Comparison of ENCODE assay signal across 1 cellular context in the genomic region with DNA sequence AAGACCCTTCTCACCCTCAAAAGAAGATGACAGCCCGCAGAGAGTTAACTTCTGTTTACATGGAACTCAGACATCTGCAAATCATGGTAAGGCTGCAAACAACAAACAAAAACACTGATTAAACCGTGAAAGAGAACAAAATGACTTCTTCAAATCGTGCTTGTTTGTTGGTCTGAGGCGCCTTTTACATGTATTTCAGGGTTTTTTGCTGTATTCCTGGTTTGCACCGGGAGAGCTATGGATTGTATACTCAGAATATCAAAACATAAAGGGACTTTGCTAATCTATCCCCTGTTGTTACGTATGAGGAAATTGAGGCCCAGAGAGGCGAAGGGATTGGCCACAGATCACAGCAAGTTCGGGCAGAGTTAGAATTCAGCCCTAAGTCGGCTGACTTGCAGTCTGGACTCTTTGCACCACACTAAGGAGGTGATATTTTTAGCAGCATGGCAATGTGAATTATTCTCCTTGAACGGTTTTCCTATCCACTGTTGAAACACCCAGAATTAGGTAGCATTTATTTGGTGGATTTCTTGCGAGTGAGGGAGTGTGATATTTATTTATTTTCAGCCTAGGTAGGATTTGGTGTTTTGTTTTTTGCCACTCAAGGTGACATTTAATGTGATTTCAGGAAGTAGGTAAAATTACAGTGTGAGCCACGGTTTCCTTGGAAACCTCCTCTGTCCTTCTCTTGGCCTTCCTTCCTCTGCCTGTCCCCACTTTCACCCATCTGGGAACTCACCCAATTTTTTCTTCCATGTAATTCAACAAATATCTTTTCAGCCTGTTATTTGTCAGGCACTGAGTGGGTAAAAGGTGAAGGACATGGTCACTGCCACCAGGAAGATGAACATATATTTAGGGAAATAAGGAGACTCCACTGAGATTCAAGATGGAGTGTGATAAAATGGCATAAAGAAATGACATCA.
TF ChIP-seq lines count a peak whose summit lies in the region.

No MANE protein-coding gene starts in this region.

TF ChIP-seq in HepG2, 621 proteins besides CTCF, POLR2A, EP300 and RAD21 (continued from another document and continues in another):
- TF ChIP-seq, protein P1, sequence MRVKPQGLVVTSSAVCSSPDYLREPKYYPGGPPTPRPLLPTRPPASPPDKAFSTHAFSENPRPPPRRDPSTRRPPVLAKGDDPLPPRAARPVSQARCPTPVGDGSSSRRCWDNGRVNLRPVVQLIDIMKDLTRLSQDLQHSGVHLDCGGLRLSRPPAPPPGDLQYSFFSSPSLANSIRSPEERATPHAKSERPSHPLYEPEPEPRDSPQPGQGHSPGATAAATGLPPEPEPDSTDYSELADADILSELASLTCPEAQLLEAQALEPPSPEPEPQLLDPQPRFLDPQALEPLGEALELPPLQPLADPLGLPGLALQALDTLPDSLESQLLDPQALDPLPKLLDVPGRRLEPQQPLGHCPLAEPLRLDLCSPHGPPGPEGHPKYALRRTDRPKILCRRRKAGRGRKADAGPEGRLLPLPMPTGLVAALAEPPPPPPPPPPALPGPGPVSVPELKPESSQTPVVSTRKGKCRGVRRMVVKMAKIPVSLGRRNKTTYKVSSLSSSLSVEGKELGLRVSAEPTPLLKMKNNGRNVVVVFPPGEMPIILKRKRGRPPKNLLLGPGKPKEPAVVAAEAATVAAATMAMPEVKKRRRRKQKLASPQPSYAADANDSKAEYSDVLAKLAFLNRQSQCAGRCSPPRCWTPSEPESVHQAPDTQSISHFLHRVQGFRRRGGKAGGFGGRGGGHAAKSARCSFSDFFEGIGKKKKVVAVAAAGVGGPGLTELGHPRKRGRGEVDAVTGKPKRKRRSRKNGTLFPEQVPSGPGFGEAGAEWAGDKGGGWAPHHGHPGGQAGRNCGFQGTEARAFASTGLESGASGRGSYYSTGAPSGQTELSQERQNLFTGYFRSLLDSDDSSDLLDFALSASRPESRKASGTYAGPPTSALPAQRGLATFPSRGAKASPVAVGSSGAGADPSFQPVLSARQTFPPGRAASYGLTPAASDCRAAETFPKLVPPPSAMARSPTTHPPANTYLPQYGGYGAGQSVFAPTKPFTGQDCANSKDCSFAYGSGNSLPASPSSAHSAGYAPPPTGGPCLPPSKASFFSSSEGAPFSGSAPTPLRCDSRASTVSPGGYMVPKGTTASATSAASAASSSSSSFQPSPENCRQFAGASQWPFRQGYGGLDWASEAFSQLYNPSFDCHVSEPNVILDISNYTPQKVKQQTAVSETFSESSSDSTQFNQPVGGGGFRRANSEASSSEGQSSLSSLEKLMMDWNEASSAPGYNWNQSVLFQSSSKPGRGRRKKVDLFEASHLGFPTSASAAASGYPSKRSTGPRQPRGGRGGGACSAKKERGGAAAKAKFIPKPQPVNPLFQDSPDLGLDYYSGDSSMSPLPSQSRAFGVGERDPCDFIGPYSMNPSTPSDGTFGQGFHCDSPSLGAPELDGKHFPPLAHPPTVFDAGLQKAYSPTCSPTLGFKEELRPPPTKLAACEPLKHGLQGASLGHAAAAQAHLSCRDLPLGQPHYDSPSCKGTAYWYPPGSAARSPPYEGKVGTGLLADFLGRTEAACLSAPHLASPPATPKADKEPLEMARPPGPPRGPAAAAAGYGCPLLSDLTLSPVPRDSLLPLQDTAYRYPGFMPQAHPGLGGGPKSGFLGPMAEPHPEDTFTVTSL (CRISPR knock-in tag; IDR thresholded peaks at IDR 0.05; ENCODE audit: borderline replicate concordance): no peak
- TF ChIP-seq, protein P2, sequence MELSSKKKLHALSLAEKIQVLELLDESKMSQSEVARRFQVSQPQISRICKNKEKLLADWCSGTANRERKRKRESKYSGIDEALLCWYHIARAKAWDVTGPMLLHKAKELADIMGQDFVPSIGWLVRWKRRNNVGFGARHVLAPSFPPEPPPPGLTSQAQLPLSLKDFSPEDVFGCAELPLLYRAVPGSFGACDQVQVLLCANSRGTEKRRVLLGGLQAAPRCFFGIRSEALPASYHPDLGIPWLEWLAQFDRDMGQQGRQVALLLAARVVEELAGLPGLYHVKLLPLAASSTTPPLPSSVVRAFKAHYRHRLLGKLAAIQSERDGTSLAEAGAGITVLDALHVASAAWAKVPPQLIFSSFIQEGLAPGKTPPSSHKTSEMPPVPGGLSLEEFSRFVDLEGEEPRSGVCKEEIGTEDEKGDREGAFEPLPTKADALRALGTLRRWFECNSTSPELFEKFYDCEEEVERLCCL (CRISPR knock-in tag; IDR thresholded peaks at IDR 0.05; ENCODE audit: borderline replicate concordance): no peak
- TF ChIP-seq KLF12 (CRISPR knock-in tag; IDR thresholded peaks at IDR 0.05; ENCODE audit: borderline replicate concordance): 0 out of 2 replicates have a peak, but pooled peaks have one; percentile 19
- TF ChIP-seq ZFP62 (CRISPR knock-in tag; IDR thresholded peaks at IDR 0.05): no peak
- TF ChIP-seq, protein P3, sequence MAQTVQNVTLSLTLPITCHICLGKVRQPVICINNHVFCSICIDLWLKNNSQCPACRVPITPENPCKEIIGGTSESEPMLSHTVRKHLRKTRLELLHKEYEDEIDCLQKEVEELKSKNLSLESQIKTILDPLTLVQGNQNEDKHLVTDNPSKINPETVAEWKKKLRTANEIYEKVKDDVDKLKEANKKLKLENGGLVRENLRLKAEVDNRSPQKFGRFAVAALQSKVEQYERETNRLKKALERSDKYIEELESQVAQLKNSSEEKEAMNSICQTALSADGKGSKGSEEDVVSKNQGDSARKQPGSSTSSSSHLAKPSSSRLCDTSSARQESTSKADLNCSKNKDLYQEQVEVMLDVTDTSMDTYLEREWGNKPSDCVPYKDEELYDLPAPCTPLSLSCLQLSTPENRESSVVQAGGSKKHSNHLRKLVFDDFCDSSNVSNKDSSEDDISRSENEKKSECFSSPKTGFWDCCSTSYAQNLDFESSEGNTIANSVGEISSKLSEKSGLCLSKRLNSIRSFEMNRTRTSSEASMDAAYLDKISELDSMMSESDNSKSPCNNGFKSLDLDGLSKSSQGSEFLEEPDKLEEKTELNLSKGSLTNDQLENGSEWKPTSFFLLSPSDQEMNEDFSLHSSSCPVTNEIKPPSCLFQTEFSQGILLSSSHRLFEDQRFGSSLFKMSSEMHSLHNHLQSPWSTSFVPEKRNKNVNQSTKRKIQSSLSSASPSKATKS (CRISPR knock-in tag; IDR thresholded peaks at IDR 0.05): peak; percentile 60; the same call in 1 of the 2 replicates
- TF ChIP-seq, protein P4, sequence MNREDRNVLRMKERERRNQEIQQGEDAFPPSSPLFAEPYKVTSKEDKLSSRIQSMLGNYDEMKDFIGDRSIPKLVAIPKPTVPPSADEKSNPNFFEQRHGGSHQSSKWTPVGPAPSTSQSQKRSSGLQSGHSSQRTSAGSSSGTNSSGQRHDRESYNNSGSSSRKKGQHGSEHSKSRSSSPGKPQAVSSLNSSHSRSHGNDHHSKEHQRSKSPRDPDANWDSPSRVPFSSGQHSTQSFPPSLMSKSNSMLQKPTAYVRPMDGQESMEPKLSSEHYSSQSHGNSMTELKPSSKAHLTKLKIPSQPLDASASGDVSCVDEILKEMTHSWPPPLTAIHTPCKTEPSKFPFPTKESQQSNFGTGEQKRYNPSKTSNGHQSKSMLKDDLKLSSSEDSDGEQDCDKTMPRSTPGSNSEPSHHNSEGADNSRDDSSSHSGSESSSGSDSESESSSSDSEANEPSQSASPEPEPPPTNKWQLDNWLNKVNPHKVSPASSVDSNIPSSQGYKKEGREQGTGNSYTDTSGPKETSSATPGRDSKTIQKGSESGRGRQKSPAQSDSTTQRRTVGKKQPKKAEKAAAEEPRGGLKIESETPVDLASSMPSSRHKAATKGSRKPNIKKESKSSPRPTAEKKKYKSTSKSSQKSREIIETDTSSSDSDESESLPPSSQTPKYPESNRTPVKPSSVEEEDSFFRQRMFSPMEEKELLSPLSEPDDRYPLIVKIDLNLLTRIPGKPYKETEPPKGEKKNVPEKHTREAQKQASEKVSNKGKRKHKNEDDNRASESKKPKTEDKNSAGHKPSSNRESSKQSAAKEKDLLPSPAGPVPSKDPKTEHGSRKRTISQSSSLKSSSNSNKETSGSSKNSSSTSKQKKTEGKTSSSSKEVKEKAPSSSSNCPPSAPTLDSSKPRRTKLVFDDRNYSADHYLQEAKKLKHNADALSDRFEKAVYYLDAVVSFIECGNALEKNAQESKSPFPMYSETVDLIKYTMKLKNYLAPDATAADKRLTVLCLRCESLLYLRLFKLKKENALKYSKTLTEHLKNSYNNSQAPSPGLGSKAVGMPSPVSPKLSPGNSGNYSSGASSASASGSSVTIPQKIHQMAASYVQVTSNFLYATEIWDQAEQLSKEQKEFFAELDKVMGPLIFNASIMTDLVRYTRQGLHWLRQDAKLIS (CRISPR knock-in tag; IDR thresholded peaks at IDR 0.05): no peak
- TF ChIP-seq ZSCAN9 (CRISPR knock-in tag; IDR thresholded peaks at IDR 0.05; ENCODE audit: borderline replicate concordance): peak; percentile 22; the same call in 1 of the 2 replicates
- TF ChIP-seq ZNF432 (CRISPR knock-in tag; IDR thresholded peaks at IDR 0.05; ENCODE audit: borderline replicate concordance): no peak
- no peak for TF ChIP-seq BRD4 (CRISPR knock-in tag; IDR thresholded peaks at IDR 0.05)
- TF ChIP-seq FIP1L1 (IDR thresholded peaks at IDR 0.05; ENCODE audit: borderline replicate concordance, insufficient read depth, low read depth, low read length): no peak
- no peak for TF ChIP-seq ZNF788 (CRISPR knock-in tag; IDR thresholded peaks at IDR 0.05; ENCODE audit: borderline replicate concordance)
- TF ChIP-seq NCOA1 (CRISPR knock-in tag; IDR thresholded peaks at IDR 0.05): 0 out of 2 replicates have a peak, but pooled peaks have one; percentile 13
- TF ChIP-seq CHD2 (IDR thresholded peaks at IDR 0.05; ENCODE audit: low read depth, low read length): no peak
- TF ChIP-seq, protein P5, sequence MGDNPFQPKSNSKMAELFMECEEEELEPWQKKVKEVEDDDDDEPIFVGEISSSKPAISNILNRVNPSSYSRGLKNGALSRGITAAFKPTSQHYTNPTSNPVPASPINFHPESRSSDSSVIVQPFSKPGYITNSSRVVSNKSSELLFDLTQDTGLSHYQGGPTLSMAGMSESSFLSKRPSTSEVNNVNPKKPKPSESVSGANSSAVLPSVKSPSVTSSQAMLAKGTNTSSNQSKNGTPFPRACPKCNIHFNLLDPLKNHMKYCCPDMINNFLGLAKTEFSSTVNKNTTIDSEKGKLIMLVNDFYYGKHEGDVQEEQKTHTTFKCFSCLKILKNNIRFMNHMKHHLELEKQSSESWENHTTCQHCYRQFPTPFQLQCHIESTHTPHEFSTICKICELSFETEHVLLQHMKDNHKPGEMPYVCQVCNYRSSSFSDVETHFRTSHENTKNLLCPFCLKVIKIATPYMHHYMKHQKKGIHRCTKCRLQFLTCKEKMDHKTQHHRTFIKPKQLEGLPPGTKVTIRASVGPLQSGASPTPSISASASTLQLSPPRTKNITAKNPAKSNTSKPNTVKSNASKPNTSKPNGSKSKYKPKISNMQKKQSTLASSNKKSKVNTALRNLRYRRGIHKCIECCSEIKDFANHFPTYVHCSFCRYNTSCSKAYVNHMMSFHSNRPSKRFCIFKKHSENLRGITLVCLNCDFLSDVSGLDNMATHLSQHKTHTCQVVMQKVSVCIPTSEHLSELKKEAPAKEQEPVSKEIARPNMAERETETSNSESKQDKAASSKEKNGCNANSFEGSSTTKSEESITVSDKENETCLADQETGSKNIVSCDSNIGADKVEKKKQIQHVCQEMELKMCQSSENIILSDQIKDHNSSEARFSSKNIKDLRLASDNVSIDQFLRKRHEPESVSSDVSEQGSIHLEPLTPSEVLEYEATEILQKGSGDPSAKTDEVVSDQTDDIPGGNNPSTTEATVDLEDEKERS (CRISPR knock-in tag; IDR thresholded peaks at IDR 0.05): no peak
- no peak for TF ChIP-seq ASH2L (IDR thresholded peaks at IDR 0.05; ENCODE audit: insufficient read length, low read depth, low read length)
- no peak for TF ChIP-seq ZBTB21 (CRISPR knock-in tag; IDR thresholded peaks at IDR 0.05)
- no peak for TF ChIP-seq ZNF383 (CRISPR knock-in tag; IDR thresholded peaks at IDR 0.05; ENCODE audit: borderline replicate concordance)
- TF ChIP-seq HNF4A (CRISPR knock-in tag; IDR thresholded peaks at IDR 0.05): no peak
- no peak for TF ChIP-seq SCMH1 (CRISPR knock-in tag; IDR thresholded peaks at IDR 0.05; ENCODE audit: borderline replicate concordance)
- TF ChIP-seq ZNF232 (CRISPR knock-in tag; IDR thresholded peaks at IDR 0.05; ENCODE audit: borderline replicate concordance): no peak
- TF ChIP-seq, protein P6, sequence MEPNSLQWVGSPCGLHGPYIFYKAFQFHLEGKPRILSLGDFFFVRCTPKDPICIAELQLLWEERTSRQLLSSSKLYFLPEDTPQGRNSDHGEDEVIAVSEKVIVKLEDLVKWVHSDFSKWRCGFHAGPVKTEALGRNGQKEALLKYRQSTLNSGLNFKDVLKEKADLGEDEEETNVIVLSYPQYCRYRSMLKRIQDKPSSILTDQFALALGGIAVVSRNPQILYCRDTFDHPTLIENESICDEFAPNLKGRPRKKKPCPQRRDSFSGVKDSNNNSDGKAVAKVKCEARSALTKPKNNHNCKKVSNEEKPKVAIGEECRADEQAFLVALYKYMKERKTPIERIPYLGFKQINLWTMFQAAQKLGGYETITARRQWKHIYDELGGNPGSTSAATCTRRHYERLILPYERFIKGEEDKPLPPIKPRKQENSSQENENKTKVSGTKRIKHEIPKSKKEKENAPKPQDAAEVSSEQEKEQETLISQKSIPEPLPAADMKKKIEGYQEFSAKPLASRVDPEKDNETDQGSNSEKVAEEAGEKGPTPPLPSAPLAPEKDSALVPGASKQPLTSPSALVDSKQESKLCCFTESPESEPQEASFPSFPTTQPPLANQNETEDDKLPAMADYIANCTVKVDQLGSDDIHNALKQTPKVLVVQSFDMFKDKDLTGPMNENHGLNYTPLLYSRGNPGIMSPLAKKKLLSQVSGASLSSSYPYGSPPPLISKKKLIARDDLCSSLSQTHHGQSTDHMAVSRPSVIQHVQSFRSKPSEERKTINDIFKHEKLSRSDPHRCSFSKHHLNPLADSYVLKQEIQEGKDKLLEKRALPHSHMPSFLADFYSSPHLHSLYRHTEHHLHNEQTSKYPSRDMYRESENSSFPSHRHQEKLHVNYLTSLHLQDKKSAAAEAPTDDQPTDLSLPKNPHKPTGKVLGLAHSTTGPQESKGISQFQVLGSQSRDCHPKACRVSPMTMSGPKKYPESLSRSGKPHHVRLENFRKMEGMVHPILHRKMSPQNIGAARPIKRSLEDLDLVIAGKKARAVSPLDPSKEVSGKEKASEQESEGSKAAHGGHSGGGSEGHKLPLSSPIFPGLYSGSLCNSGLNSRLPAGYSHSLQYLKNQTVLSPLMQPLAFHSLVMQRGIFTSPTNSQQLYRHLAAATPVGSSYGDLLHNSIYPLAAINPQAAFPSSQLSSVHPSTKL (CRISPR knock-in tag; IDR thresholded peaks at IDR 0.05): no peak
- TF ChIP-seq MTF2 (CRISPR knock-in tag; IDR thresholded peaks at IDR 0.05; ENCODE audit: borderline replicate concordance): no peak
- no peak for TF ChIP-seq STAG1 (CRISPR knock-in tag; IDR thresholded peaks at IDR 0.05)
- no peak for TF ChIP-seq SP2 (CRISPR knock-in tag; IDR thresholded peaks at IDR 0.05)
- TF ChIP-seq, protein P7, sequence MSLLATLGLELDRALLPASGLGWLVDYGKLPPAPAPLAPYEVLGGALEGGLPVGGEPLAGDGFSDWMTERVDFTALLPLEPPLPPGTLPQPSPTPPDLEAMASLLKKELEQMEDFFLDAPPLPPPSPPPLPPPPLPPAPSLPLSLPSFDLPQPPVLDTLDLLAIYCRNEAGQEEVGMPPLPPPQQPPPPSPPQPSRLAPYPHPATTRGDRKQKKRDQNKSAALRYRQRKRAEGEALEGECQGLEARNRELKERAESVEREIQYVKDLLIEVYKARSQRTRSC (CRISPR knock-in tag; IDR thresholded peaks at IDR 0.05; ENCODE audit: low read depth): no peak
- no peak for TF ChIP-seq ZNF780A (CRISPR knock-in tag; IDR thresholded peaks at IDR 0.05)
- TF ChIP-seq WIZ (CRISPR knock-in tag; IDR thresholded peaks at IDR 0.05): no peak; the same call in 1 of the 2 replicates
- peak; percentile 11; the same call in 1 of the 2 replicates for TF ChIP-seq MED1 (CRISPR knock-in tag; IDR thresholded peaks at IDR 0.05)
- peak; percentile 10; the same call in 1 of the 2 replicates for TF ChIP-seq POGZ (CRISPR knock-in tag; IDR thresholded peaks at IDR 0.05)
- no peak for TF ChIP-seq ZNF3 (CRISPR knock-in tag; IDR thresholded peaks at IDR 0.05)
- TF ChIP-seq YY1 (IDR thresholded peaks at IDR 0.05; ENCODE audit: insufficient read depth, insufficient replicate concordance, low read depth, low read length): peak; percentile 1
- TF ChIP-seq ETV5 (CRISPR knock-in tag; IDR thresholded peaks at IDR 0.05; ENCODE audit: borderline replicate concordance): no peak
- TF ChIP-seq ZNF343 (CRISPR knock-in tag; IDR thresholded peaks at IDR 0.05): no peak
